21 cellular contexts compared by ENCODE assay signal in the genomic region with DNA sequence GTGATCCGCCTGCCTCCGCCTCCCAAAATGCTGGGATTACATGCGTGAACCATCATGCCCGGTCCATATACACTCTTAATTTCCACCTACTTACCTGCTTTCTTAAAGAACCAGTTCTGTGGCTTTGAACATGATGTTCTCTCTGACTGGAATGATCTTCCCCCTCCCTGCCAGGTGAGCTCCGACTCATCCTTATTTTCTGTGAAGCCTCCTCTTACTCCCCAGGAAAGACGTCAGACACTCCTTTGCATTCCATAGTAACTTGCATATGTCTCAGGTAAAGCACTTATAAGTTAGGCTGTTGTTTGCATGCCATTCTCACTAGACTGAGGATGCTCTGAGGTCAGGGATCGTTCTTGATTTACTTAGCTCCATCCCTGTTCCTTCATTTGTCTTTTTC.
DNase-seq lines count a peak whose midpoint lies in the region; ATAC-seq and TF ChIP-seq lines count a peak whose summit lies in the region.
"Had no signal": no experiment of that assay in that cellular context is flagged by ENCODE, and none has a peak within 500 bp of the region (broad histone marks: within the 10 kb centered on the region; RNA-seq: fewer than 3 reads in every experiment).

No MANE protein-coding gene starts in this region.

- ATAC-seq in RWPE2 (ENCODE audit: low read depth) (peak; percentile 95), foreskin keratinocyte (peak; percentile 82)
- ATAC-seq: HCT116, HepG2 had no signal

- no peak for TF ChIP-seq POLR2A in suprapubic skin (IDR thresholded peaks at IDR 0.05)

- DNase-seq in NCI-H226, result peak; percentile 44
- no peak for DNase-seq in RWPE2 (ENCODE audit: low spot score)
- DNase-seq in foreskin keratinocyte, result peak; percentile 94 to 97
- no peak for DNase-seq in suprapubic skin (ENCODE audit: low spot score in 2 of 2)
- DNase-seq in cerebellum (ENCODE audit: low spot score), result no peak
- DNase-seq in COLO829 (ENCODE audit: low spot score), result no peak
- DNase-seq in NCI-H69 (lab: John Stamatoyannopoulos, UW), result no peak
- DNase-seq: DMS153, DND-41, Karpas-422, NCI-H1092 treated with DMSO at 0.1 percent for 48 hours, NCI-H1436, NCI-H187, NCI-H2081 treated with DMSO at 0.1 percent for 48 hours, NCI-H2171 treated with DMSO at 0.1 percent for 48 hours, NCI-H524, NCI-H774, Right ventricle myocardium superior had no signal

- TF ChIP-seq EP300 in suprapubic skin (IDR thresholded peaks at IDR 0.05), result no peak

- H3K27me3 ChIP-seq in RWPE2 (ENCODE audit: insufficient read depth, poor library complexity, severe bottlenecking) (no peaks in the 10 kb centered on the region), foreskin keratinocyte (no peaks in the 10 kb centered on the region), suprapubic skin (no peaks in the 10 kb centered on the region)
- H3K27me3 ChIP-seq: SJSA1 had no signal

- peaks cover 4% of the 10 kb centered on the region for H3K4me1 ChIP-seq in RWPE2 (ENCODE audit: insufficient read depth, poor library complexity, severe bottlenecking)
- peaks cover 5% of the 10 kb centered on the region for H3K4me1 ChIP-seq in foreskin keratinocyte
- peaks cover 17% of the 10 kb centered on the region for H3K4me1 ChIP-seq in suprapubic skin

- 55% methylated on average over 7 of the region's 7 CpGs for WGBS in suprapubic skin

- TF ChIP-seq CTCF in RWPE2 (IDR thresholded peaks at IDR 0.05; ENCODE audit: poor library complexity, severe bottlenecking) (no peak), foreskin keratinocyte (conservative IDR thresholded peaks at IDR 0.05) (no peak), suprapubic skin (IDR thresholded peaks at IDR 0.05) (no peak)

- H3K36me3 ChIP-seq in RWPE2 (ENCODE audit: low read depth), result no peaks in the 10 kb centered on the region
- no peaks in the 10 kb centered on the region for H3K36me3 ChIP-seq in suprapubic skin

- peak overlapping the region; percentile 62 for H3K27ac ChIP-seq in RWPE2 (ENCODE audit: poor library complexity, severe bottlenecking)
- peak overlapping the region; percentile 25 for H3K27ac ChIP-seq in foreskin keratinocyte
- peak overlapping the region; percentile 19 for H3K27ac ChIP-seq in suprapubic skin
- H3K27ac ChIP-seq: SJSA1 had no signal

- no peaks in the 10 kb centered on the region for H3K9me3 ChIP-seq in RWPE2 (ENCODE audit: severe bottlenecking)
- no peaks in the 10 kb centered on the region for H3K9me3 ChIP-seq in suprapubic skin
- H3K9me3 ChIP-seq: SJSA1 had no signal

- H3K4me3 ChIP-seq in RWPE2 (ENCODE audit: severe bottlenecking) (no peak overlapping the region), suprapubic skin (no peak overlapping the region)
- H3K4me3 ChIP-seq: SJSA1 had no signal

Comparison
In these comparisons a context has a peak if more than half of its experiments do, and no peak if none do; other contexts are left out.
1. DNase-seq: peak in NCI-H226 (single experiment) and foreskin keratinocyte (2 of 2); none in RWPE2 (single experiment), suprapubic skin (0 of 2), cerebellum (single experiment), COLO829 (single experiment) and NCI-H69 (single experiment).
2. Peak in every context shown above with its lines, with median percentiles within 50 percentile points of each other: H3K27ac ChIP-seq.